8 cellular contexts compared by ENCODE assay signal in genomic region chr16:30659507-30660423, GRCh38. TPM values are rescaled to one million over a fixed set of nuclear protein-coding genes. Genes with fewer than 3 reads are reported as not detected.
A peak's percentile ranks its signal among the peaks of the same experiment; 100 is the strongest.
DNase-seq lines count a peak whose midpoint lies in the region.

No MANE protein-coding gene starts in this region.

- DNase-seq in NK-92 treated with Interleukin-12 subunit alpha and Interleukin-12 subunit beta, amount 100 ng/mL, for 24 hours (lab: John Stamatoyannopoulos, UW), result peak; percentile 52
- DNase-seq in NK-92 (lab: John Stamatoyannopoulos, UW; ENCODE audit: unreplicated experiment), result no peak
- peak; percentile 28 for DNase-seq in activated CD4-positive, alpha-beta T cell treated with anti-CD3 and anti-CD28 coated beads for 1 hour
- peak; percentile 42 for DNase-seq in dermis blood vessel endothelial cell
- DNase-seq in mesenteric fat pad (ENCODE audit: low spot score), result peak; percentile 90
- DNase-seq in stimulated activated naive CD4-positive, alpha-beta T cell treated with Interleukin-2 at 50 U/mL for 16 hours (lab: John Stamatoyannopoulos, UW), result peak; percentile 45
- no peak for DNase-seq in MV-4-11 (lab: John Stamatoyannopoulos, UW)
- DNase-seq in DMS114 treated with DMSO at 0.1 percent for 48 hours (lab: John Stamatoyannopoulos, UW; ENCODE audit: unreplicated experiment), result no peak

RNA-seq across cellular contexts. Expression of gene FBRS, which starts 1.5 kb away (rescaled TPM):
- total RNA-seq in dermis blood vessel endothelial cell (20.6 and 20.7 TPM in 2 replicates), mesenteric fat pad (46.2 TPM)

RNA-seq across cellular contexts. Expression of gene PRR14, which starts 9.0 kb away (rescaled TPM):
- total RNA-seq in dermis blood vessel endothelial cell, result 8.0 and 14.4 TPM in 2 replicates
- total RNA-seq in mesenteric fat pad, result 36.9 TPM

RNA-seq across cellular contexts. Expression of gene SRCAP, which starts 39.2 kb away (rescaled TPM):
- total RNA-seq in dermis blood vessel endothelial cell (44.1 and 69.1 TPM in 2 replicates), mesenteric fat pad (59.7 TPM)

RNA-seq across cellular contexts. Expression of gene ZNF689, which starts 49.6 kb away (rescaled TPM):
- 5.8 and 6.0 TPM in 2 replicates for total RNA-seq in dermis blood vessel endothelial cell
- 5.9 TPM for total RNA-seq in mesenteric fat pad

Comparison
In these comparisons a context has a peak if more than half of its experiments do, and no peak if none do; other contexts are left out.
1. DNase-seq: peak in NK-92 treated with Interleukin-12 subunit alpha and Interleukin-12 subunit beta, amount 100 ng/mL, for 24 hours (single experiment), activated CD4-positive, alpha-beta T cell treated with anti-CD3 and anti-CD28 coated beads for 1 hour (single experiment), dermis blood vessel endothelial cell (single experiment), mesenteric fat pad (single experiment) and stimulated activated naive CD4-positive, alpha-beta T cell treated with Interleukin-2 at 50 U/mL for 16 hours (single experiment); none in NK-92 (single experiment), MV-4-11 (single experiment) and DMS114 treated with DMSO at 0.1 percent for 48 hours (single experiment).